ENCODE assay signal across 28 cellular contexts in the genomic region with DNA sequence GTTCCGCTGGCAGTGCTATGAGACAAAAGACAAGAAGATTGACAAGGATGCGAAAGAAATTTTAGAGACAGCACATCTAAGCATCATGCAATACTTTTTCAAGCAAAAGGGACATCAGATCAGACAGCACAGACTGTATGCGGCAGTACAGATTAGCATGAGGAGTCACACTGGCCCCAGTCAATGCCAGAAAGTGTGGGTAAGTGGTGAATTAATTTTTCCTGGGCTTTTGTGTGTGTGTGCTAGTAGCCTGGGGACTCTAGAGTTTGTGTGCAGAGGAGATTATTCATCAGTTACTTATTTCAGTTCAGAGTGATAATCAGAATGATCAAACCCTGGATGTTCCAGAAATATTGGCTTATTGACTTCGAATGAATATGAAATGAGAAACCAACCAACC. TPM values are rescaled to one million over a fixed set of nuclear protein-coding genes. Genes with fewer than 3 reads are reported as not detected.
"Had no signal": no experiment of that assay in that cellular context is flagged by ENCODE, and none has a peak within 500 bp of the region (broad histone marks: within the 10 kb centered on the region; RNA-seq: fewer than 3 reads in every experiment).

No MANE protein-coding gene starts in this region.

- H3K4me1 Mint-ChIP-seq: activated naive CD4-positive, alpha-beta T cell treated with anti-CD3 and anti-CD28 coated beads, Interleukin-2, amount 50 U/mL, for 24 hours had no signal

- ATAC-seq: activated CD8-positive, alpha-beta T cell treated with anti-CD3 and anti-CD28 coated beads, Interleukin-2, amount 10 ng/mL, durations not matched to agents 7 days and 5 days; gastrocnemius medialis; heart right ventricle; left lobe of liver; lower lobe of right lung; mucosa of descending colon; sciatic nerve; stimulated activated naive B cell treated with anti-CD40 and anti-IgM and Interleukin-4, amounts not matched to agents 10 μg/mL and 1 μg/mL and 100 μg/mL, for 72 hours; upper lobe of right lung had no signal

- DNase-seq: activated CD4-positive, alpha-beta T cell treated with anti-CD3 and anti-CD28 coated beads, Interleukin-2, amount 50 U/mL, for 1 hour; activated CD4-positive, CD25-positive, alpha-beta regulatory T cell treated with anti-CD3 and anti-CD28 coated beads, Interleukin-2, amount 50 U/mL, for 72 hours; activated CD8-positive, alpha-beta T cell treated with anti-CD3 and anti-CD28 coated beads, Interleukin-2, amount 10 ng/mL, durations not matched to agents 7 days and 5 days; activated gamma-delta T cell treated with Interleukin-2 at 50 U/mL for 16 hours; anterior cingulate cortex; central memory CD4-positive, alpha-beta T cell; dermis blood vessel endothelial cell; effector CD8-positive, alpha-beta T cell; esophagus squamous epithelium; gastrocnemius medialis; heart right ventricle; lower lobe of right lung; mesendoderm; mucosa of descending colon; nephron progenitor cell; occipital lobe; posterior cingulate gyrus; small intestine; stimulated activated CD4-positive, alpha-beta T cell treated with anti-CD3 and anti-CD28 coated beads, Interleukin-2, amount 100 ng/mL, for 24 hours; stimulated activated naive B cell treated with anti-CD40 and anti-IgM and Interleukin-4, amounts not matched to agents 10 μg/mL and 1 μg/mL and 100 μg/mL, for 72 hours; upper lobe of right lung; WERI-Rb-1 had no signal

- H3K4me3 ChIP-seq: esophagus squamous epithelium, gastrocnemius medialis, heart right ventricle, lower lobe of right lung, mucosa of descending colon, thoracic aorta, upper lobe of right lung had no signal

- H3K27me3 ChIP-seq: esophagus squamous epithelium, gastrocnemius medialis, heart right ventricle, upper lobe of right lung had no signal

- H3K4me3 Mint-ChIP-seq: activated CD8-positive, alpha-beta T cell treated with anti-CD3 and anti-CD28 coated beads, Interleukin-2, amount 10 ng/mL, durations not matched to agents 7 days and 5 days; activated naive CD4-positive, alpha-beta T cell treated with anti-CD3 and anti-CD28 coated beads, Interleukin-2, amount 50 U/mL, for 24 hours; activated T-helper 1 cell treated with anti-CD3 and anti-CD28 coated beads, Interleukin-12 subunit alpha, Interleukin-12 subunit beta, Interleukin-2, Interleukin-4 antibody, amounts not matched to agents 30 ng/mL and 10 ng/mL and 1 ng/mL, durations not matched to agents 14 hours and 24 hours and 36 hours; nephron progenitor cell; stimulated activated naive B cell treated with anti-CD40 and anti-IgM and Interleukin-4, amounts not matched to agents 10 μg/mL and 1 μg/mL and 100 μg/mL, for 72 hours; T-helper 2 cell treated with Interferon-gamma antibody and Interleukin-4, amounts not matched to agents 5 μg/mL and 100 μg/mL, for 36 hours had no signal

- H3K36me3 ChIP-seq: esophagus squamous epithelium, gastrocnemius medialis, thoracic aorta, upper lobe of right lung, WERI-Rb-1 had no signal

- H3K27ac ChIP-seq: esophagus squamous epithelium, gastrocnemius medialis, lower lobe of right lung, thoracic aorta, upper lobe of right lung, WERI-Rb-1 had no signal

- H3K36me3 Mint-ChIP-seq: activated naive CD4-positive, alpha-beta T cell treated with anti-CD3 and anti-CD28 coated beads, Interleukin-2, amount 50 U/mL, for 24 hours; stimulated activated naive B cell treated with anti-CD40 and anti-IgM and Interleukin-4, amounts not matched to agents 10 μg/mL and 1 μg/mL and 100 μg/mL, for 72 hours had no signal

- H3K9me3 Mint-ChIP-seq: activated naive CD4-positive, alpha-beta T cell treated with anti-CD3 and anti-CD28 coated beads, Interleukin-2, amount 50 U/mL, for 24 hours; activated T-helper 1 cell treated with anti-CD3 and anti-CD28 coated beads, Interleukin-12 subunit alpha, Interleukin-12 subunit beta, Interleukin-2, Interleukin-4 antibody, amounts not matched to agents 30 ng/mL and 10 ng/mL and 1 ng/mL, durations not matched to agents 14 hours and 24 hours and 36 hours; T-helper 2 cell treated with Interferon-gamma antibody and Interleukin-4, amounts not matched to agents 5 μg/mL and 100 μg/mL, for 36 hours had no signal

- H3K9me3 ChIP-seq: esophagus squamous epithelium, gastrocnemius medialis, heart right ventricle, lower lobe of right lung, mucosa of descending colon, thoracic aorta, upper lobe of right lung had no signal

- H3K27ac Mint-ChIP-seq: activated CD8-positive, alpha-beta T cell treated with anti-CD3 and anti-CD28 coated beads, Interleukin-2, amount 10 ng/mL, durations not matched to agents 7 days and 5 days; activated naive CD4-positive, alpha-beta T cell treated with anti-CD3 and anti-CD28 coated beads, Interleukin-2, amount 50 U/mL, for 24 hours; activated T-helper 1 cell treated with anti-CD3 and anti-CD28 coated beads, Interleukin-12 subunit alpha, Interleukin-12 subunit beta, Interleukin-2, Interleukin-4 antibody, amounts not matched to agents 30 ng/mL and 10 ng/mL and 1 ng/mL, durations not matched to agents 14 hours and 24 hours and 36 hours; nephron progenitor cell; stimulated activated naive B cell treated with anti-CD40 and anti-IgM and Interleukin-4, amounts not matched to agents 10 μg/mL and 1 μg/mL and 100 μg/mL, for 72 hours; T-helper 2 cell treated with Interferon-gamma antibody and Interleukin-4, amounts not matched to agents 5 μg/mL and 100 μg/mL, for 36 hours had no signal

RNA-seq across cellular contexts. Expression of a gene that starts 47.2 kb away (rescaled TPM):
- total RNA-seq: activated CD8-positive, alpha-beta T cell treated with anti-CD3 and anti-CD28 coated beads, Interleukin-2, amount 10 ng/mL, durations not matched to agents 7 days and 5 days; activated T-helper 1 cell treated with anti-CD3 and anti-CD28 coated beads, Interleukin-12 subunit alpha, Interleukin-12 subunit beta, Interleukin-2, Interleukin-4 antibody, amounts not matched to agents 30 ng/mL and 10 ng/mL and 1 ng/mL, durations not matched to agents 14 hours and 24 hours and 36 hours had no signal
